Comparison of ENCODE assay signal across 1 cellular context in the genomic region with DNA sequence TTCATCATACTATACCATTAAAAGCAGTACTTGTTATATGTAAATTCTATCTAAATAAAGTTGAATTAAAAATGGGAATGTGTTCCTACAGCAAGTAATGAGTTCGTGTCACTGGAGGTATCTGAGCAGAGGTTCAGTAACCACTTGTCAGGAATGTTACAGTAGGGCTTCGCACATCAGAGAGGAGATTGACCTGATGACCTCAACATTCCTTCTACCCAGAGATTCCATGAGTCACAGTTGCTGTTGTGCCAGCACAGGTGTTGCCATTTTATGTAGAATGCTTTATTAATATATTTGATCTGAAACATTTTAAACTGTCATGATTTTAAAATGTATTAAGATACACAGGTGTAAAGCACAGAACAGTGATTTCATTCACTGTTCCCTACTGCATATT.
TF ChIP-seq lines count a peak whose summit lies in the region.

No MANE protein-coding gene starts in this region.

TF ChIP-seq in HCT116, 20 proteins besides CTCF, POLR2A, EP300 and RAD21 (continued from another document):
- TF ChIP-seq, protein P1, sequence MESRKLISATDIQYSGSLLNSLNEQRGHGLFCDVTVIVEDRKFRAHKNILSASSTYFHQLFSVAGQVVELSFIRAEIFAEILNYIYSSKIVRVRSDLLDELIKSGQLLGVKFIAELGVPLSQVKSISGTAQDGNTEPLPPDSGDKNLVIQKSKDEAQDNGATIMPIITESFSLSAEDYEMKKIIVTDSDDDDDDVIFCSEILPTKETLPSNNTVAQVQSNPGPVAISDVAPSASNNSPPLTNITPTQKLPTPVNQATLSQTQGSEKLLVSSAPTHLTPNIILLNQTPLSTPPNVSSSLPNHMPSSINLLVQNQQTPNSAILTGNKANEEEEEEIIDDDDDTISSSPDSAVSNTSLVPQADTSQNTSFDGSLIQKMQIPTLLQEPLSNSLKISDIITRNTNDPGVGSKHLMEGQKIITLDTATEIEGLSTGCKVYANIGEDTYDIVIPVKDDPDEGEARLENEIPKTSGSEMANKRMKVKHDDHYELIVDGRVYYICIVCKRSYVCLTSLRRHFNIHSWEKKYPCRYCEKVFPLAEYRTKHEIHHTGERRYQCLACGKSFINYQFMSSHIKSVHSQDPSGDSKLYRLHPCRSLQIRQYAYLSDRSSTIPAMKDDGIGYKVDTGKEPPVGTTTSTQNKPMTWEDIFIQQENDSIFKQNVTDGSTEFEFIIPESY (IDR thresholded peaks at IDR 0.05; ENCODE audit: extremely low read depth, insufficient replicate concordance, low read length) = no peak
- TF ChIP-seq TCF7L2 (IDR thresholded peaks at IDR 0.05; ENCODE audit: borderline replicate concordance, extremely low read depth, insufficient read depth, insufficient read length) (peak; percentile 57), EZH2 (IDR thresholded peaks at IDR 0.05) (no peak), SP1 (IDR thresholded peaks at IDR 0.05; ENCODE audit: low read depth) (peak; percentile 63), CEBPB (IDR thresholded peaks at IDR 0.05; ENCODE audit: low read depth) (peak; percentile 31; the same call in 1 of the 2 replicates), ZNF274 (IDR thresholded peaks at IDR 0.05; ENCODE audit: low read depth, low read length) (no peak), EZH2phosphoT487 (IDR thresholded peaks at IDR 0.05; ENCODE audit: borderline replicate concordance) (no peak), JUND (IDR thresholded peaks at IDR 0.05) (peak; percentile 75), ELF1 (IDR thresholded peaks at IDR 0.05; ENCODE audit: borderline replicate concordance, low read depth) (no peak), ZFX (IDR thresholded peaks at IDR 0.05) (no peak), POLR2AphosphoS5 (IDR thresholded peaks at IDR 0.05; ENCODE audit: low read depth, low read length) (peak; percentile 20; the same call in 1 of the 2 replicates), YY1 (IDR thresholded peaks at IDR 0.05; ENCODE audit: extremely low read depth, insufficient replicate concordance, low read depth, low read length) (peak; percentile 52), EGR1 (IDR thresholded peaks at IDR 0.05; ENCODE audit: low read depth) (no peak)
